Comparison of ENCODE assay signal across 8 cellular contexts in the genomic region with DNA sequence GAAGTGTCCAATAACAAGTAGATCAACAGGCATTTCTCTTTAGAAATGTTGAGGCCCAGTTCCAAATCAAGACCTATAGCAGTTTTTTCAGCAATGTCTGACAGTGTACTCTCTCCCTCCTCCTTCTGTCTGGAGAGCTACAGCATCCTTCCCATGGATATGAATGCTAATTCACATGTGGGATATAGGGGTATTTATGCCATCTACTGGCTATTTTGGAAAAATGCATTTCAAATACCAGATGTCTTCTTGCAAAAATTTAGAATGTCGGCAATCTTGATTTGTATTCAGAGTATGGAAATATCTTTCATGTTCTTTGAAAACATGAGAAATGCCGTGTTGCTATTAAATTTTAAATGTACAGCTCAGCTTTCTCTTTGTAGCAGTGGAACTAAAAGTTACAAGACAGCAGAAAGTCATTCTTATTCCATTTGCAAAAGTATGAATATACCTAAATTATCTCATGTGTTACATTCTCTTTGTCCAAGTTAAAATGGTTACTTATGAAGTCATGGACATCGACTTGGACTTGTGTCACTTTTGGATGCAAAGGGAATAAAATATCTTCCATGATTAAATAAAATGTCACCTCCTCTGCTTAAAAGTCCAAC.
DNase-seq lines count a peak whose midpoint lies in the region; ATAC-seq, FAIRE-seq and TF ChIP-seq lines count a peak whose summit lies in the region.

No MANE protein-coding gene starts in this region.

- ATAC-seq in GM21360 (IDR thresholded peaks at IDR 0.05; ENCODE audit: unreplicated experiment), result no peak

- DNase-seq in AG09309 (ENCODE audit: low read depth), result peak; percentile 39
- peak; percentile 17 for DNase-seq in HT1080 (ENCODE audit: low read depth)
- peak; percentile 73 for DNase-seq in NOMO-1 treated with DMSO at 0.1 percent for 48 hours (lab: John Stamatoyannopoulos, UW; ENCODE audit: unreplicated experiment)
- peak; percentile 33 for DNase-seq in renal cortical epithelial cell (ENCODE audit: low read depth)
- no peak for DNase-seq in mesenteric fat pad (ENCODE audit: low spot score)
- no peak for DNase-seq in HUDEP-2 (lab: John Stamatoyannopoulos, UW; ENCODE audit: unreplicated experiment in 76 of 76)

- H3K4me3 ChIP-seq in AG09309 (ENCODE audit: control insufficient read depth, low read depth, low read length), result no peak overlapping the region

- peak; percentile 54 for TF ChIP-seq CTCF in AG09309 (IDR thresholded peaks at IDR 0.05; ENCODE audit: control insufficient read depth, insufficient read depth, low read depth, low read length, missing control alignments)

- peak; percentile 87 for FAIRE-seq in endometrium (lab: Jason Lieb, UNC)

Comparison
In these comparisons a context has a peak if more than half of its experiments do, and no peak if none do; other contexts are left out.
1. DNase-seq: peak in AG09309 (single experiment), HT1080 (single experiment), NOMO-1 treated with DMSO at 0.1 percent for 48 hours (single experiment) and renal cortical epithelial cell (single experiment); none in mesenteric fat pad (single experiment) and HUDEP-2 (0 of 76).